ENCODE assay signal across 8 cellular contexts in the genomic region with DNA sequence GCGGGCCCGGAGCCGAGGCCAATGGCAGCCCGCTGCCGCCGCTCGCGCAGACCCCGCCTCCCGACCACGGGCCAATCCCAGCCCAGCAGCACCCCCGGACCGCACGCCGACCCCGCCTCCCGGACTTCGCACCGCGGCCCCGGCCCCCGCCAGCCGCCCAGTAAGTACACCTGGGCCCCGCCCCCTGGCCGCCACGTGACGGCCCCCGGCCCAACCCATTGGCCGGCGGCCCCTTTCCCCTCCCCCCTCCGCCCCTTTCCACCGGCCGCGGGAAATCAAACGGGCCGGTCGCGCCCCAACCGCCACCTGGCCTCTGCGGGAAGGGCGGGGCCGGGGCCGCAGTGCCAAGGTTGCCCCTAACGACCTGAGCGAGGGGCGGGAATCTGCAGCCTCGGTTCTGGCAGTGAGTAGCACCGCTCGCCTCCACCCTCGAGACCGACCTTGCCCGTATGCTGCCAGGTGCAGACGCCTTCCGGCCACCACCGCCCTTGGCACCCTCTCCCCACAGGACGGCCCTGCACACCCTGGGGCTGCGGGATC. TPM values are rescaled to one million over a fixed set of nuclear protein-coding genes. Genes with fewer than 3 reads are reported as not detected.
DNase-seq lines count a peak whose midpoint lies in the region; ATAC-seq and TF ChIP-seq lines count a peak whose summit lies in the region.

TSS of gene YBX2 (minus strand) at position 26 of the 540 bp plus-strand sequence. CDS start 139 bp downstream, outside the sequence.

- CTCF ChIA-PET in HEK293T (lab: Yijun Ruan, JAX), result no interaction called here

- H3K4me1 ChIP-seq in esophagus (ENCODE audit: control insufficient read depth in 2 of 2, insufficient read depth in 2 of 2, low read length in 1 of 2), result peaks cover 16 to 17% of the 10 kb centered on the region in 2 donors
- peaks cover 18% of the 10 kb centered on the region for H3K4me1 ChIP-seq in neuron (ENCODE audit: insufficient read depth, low read length)
- peaks cover 26 to 56% (median 47%) of the 10 kb centered on the region in 4 donors for H3K4me1 ChIP-seq in transverse colon

- H3K27me3 ChIP-seq in esophagus (ENCODE audit: control insufficient read depth in 1 of 2, insufficient read depth in 2 of 2, low read length in 2 of 2) (no peaks in the 10 kb centered on the region), neuron (ENCODE audit: insufficient read depth, low read length) (peaks cover 42% of the 10 kb centered on the region), transverse colon (peaks cover 25% of the 10 kb centered on the region)

- 2 to 3% methylated on average over 34 to 57 of the region's 57 CpGs for WGBS in esophagus, 2 donors
- WGBS in transverse colon (ENCODE audit: low coverage in 1 of 2), 2 donors, result 2% methylated on average over 21 of the region's 57 CpGs; no CpG with 5 or more reads in 1 of the 2 donors

- peak; percentile 97 for TF ChIP-seq EP300 in transverse colon (IDR thresholded peaks at IDR 0.05; ENCODE audit: low read depth)

- no peaks in the 10 kb centered on the region for H3K9me3 ChIP-seq in esophagus (ENCODE audit: control insufficient read depth in 2 of 2, insufficient read depth in 1 of 2, low read depth in 1 of 2, low read length in 1 of 2)
- H3K9me3 ChIP-seq in neuron (ENCODE audit: low read length), result no peaks in the 10 kb centered on the region
- no peaks in the 10 kb centered on the region for H3K9me3 ChIP-seq in transverse colon

- intact Hi-C loops in transverse colon (cut with DNase I; ENCODE audit: low total_unique reads), result no loop called here

- H3K27ac ChIP-seq in esophagus (ENCODE audit: low read depth in 2 of 2, low read length in 1 of 2) (peak within 1 kb of the TSS; percentile 53 to 86), transverse colon (peak within 1 kb of the TSS; percentile 70 to 91 (median 89))

- POLR2A ChIA-PET in HEK293T (lab: Yijun Ruan, JAX), result no interaction called here

- H3K4me3 ChIP-seq in esophagus (ENCODE audit: low read depth in 1 of 2, low read length in 2 of 2) (peak within 1 kb of the TSS; percentile 26 to 36), neuron (ENCODE audit: low read length) (peak within 1 kb of the TSS; percentile 30), transverse colon (peak within 1 kb of the TSS in 3 of 4 donors; percentile 25 to 46 (median 40))

- H3K36me3 ChIP-seq in esophagus (ENCODE audit: control insufficient read depth in 2 of 2, insufficient read depth in 2 of 2, low read length in 1 of 2), result no peaks in the 10 kb centered on the region
- H3K36me3 ChIP-seq in neuron (ENCODE audit: insufficient read depth, low read length), result no peaks in the 10 kb centered on the region
- no peaks in the 10 kb centered on the region for H3K36me3 ChIP-seq in transverse colon

- ATAC-seq in HG03354 (IDR thresholded peaks at IDR 0.05; ENCODE audit: poor library complexity, severe bottlenecking, unreplicated experiment), result no peak

- DNase-seq in AG20443 (ENCODE audit: low spot score), result peak; percentile 63
- DNase-seq in HEK293T (ENCODE audit: extremely low spot score), result no peak
- DNase-seq in NCI-H526 treated with DMSO at 0.1 percent for 48 hours (lab: John Stamatoyannopoulos, UW), result peak; percentile 86
- peak; percentile 55 for DNase-seq in activated T-cell treated with anti-CD3 and anti-CD28 coated beads for 1 hour (ENCODE audit: low read depth)
- peak; percentile 96 for DNase-seq in transverse colon

- in situ Hi-C loops in transverse colon (cut with MboI; ENCODE audit: low pct_ligation_motif_present in 1 of 4, low pct_unique_long_range_greater_than_20kb in 1 of 4, low sequenced_read_pairs in 3 of 4), result loop anchor here in 2 of 4 donors (25.0 kb wide), 1 partner anchor 257 kb away; the partner anchor contains the start of genes SLC16A11 (in 2 of the 2) and SLC16A13 (in 2 of the 2)

- TF ChIP-seq POLR2A in transverse colon (IDR thresholded peaks at IDR 0.05), result peak; percentile 87

- peak within 1 kb of the TSS; percentile 3 for H2AFZ ChIP-seq in neuron (ENCODE audit: low read depth, low read length)

- peak in 1 of 5 experiments; percentile 46 for TF ChIP-seq CTCF in transverse colon (IDR thresholded peaks at IDR 0.05)

TF ChIP-seq in HEK293T, 16 proteins besides CTCF, POLR2A, EP300 and RAD21:
- TF ChIP-seq TARDBP (IDR thresholded peaks at IDR 0.05), result no peak
- peak; percentile 70 for TF ChIP-seq L3MBTL2 (conservative IDR thresholded peaks at IDR 0.05)
- no peak for TF ChIP-seq FOXA1 (IDR thresholded peaks at IDR 0.05)
- TF ChIP-seq CTBP1 (IDR thresholded peaks at IDR 0.05; ENCODE audit: borderline replicate concordance), result no peak
- no peak for TF ChIP-seq SP1 (IDR thresholded peaks at IDR 0.05)
- TF ChIP-seq NFRKB (IDR thresholded peaks at IDR 0.05), result no peak
- no peak for TF ChIP-seq ZNF384 (IDR thresholded peaks at IDR 0.05)

RNA-seq across cellular contexts. Expression of gene YBX2, which starts in this region (rescaled TPM):
- 10 to 100 TPM in 1 of 2 donors, 1 to 10 TPM in 1; 2.8 to 13.0 TPM for polyA plus RNA-seq in esophagus
- total RNA-seq in transverse colon, result 100 to 1,000 TPM in 1 of 4 donors, 10 to 100 TPM in 3; 23.1 to 151 (median 43.4) TPM
